ENCODE assay signal across 29 cellular contexts in the genomic region with DNA sequence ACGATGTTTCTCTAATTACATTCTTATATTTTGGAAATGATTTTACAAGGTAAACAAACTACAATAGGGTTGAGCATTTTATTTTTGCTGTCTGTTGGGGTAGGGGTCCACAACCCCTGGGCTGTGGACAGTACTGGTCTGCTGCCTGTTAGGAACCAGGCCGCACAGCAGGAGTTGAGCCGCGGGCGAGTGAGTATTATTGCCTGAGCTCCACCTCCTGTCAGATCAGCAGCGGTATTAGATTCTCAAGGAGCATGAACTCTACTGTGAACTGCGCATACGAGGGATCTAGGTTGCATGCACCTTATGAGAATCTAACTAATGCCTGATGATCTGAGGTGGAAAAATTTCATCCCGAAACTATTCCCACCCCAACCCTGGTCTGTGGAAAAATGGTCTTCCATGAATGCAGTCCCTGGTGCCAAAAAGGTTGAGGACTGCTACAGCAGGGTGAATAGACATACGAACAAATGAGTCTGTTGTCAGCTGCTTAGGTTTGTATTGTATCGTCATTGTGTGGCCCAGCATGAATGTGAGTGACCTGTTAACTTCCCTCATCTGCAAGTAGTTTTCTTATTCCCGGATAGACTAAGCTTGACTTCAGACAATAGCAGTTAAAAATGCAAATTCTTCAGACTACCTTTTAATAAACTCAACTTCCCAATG. TPM values are rescaled to one million over a fixed set of nuclear protein-coding genes. Genes with fewer than 3 reads are reported as not detected.
A peak's percentile ranks its signal among the peaks of the same experiment; 100 is the strongest.
DNase-seq lines count a peak whose midpoint lies in the region; ATAC-seq, FAIRE-seq and TF ChIP-seq lines count a peak whose summit lies in the region.
"Had no signal": no experiment of that assay in that cellular context is flagged by ENCODE, and none has a peak within 500 bp of the region (broad histone marks: within the 10 kb centered on the region; RNA-seq: fewer than 3 reads in every experiment).

No MANE protein-coding gene starts in this region.

- in situ Hi-C loops in K562 (cut with MboI) (loop anchor here (25.0 kb wide), 1 partner anchor 226 kb away; no protein-coding TSS in a partner anchor), KBM-7 (cut with MboI; ENCODE audit: low pct_unique_long_range_greater_than_20kb, low sequenced_read_pairs) (no loop called here)

- TF ChIP-seq CTCF in K562 (IDR thresholded peaks at IDR 0.05 in 2 of 3, conservative IDR thresholded peaks at IDR 0.05 in 1 of 3; ENCODE audit: insufficient read depth in 2 of 3, low read depth in 1 of 3, low read length in 3 of 3), result no peak

- POLR2A ChIA-PET in K562 (lab: Yijun Ruan, JAX), result interaction anchor here (0.9 kb wide), 1 partner anchor 26 kb away, joined by 3 read pairs; no protein-coding TSS in a partner anchor

- no TSS peak for BruUV-seq in K562 (replicated peaks; lab: Mats Ljungman, UMichigan)

- no peaks in the 10 kb centered on the region for H4K20me1 ChIP-seq in K562 (replicated peaks; ENCODE audit: control insufficient read depth, insufficient read depth, low read length)

- ATAC-seq in K562, result no peak
- ATAC-seq in GM21360 (IDR thresholded peaks at IDR 0.05; ENCODE audit: unreplicated experiment), result no peak
- ATAC-seq: activated T-helper 17 cell treated with anti-CD3 and anti-CD28 coated beads, Interleukin-2, amount 50 U/mL, for 72 hours; gastroesophageal sphincter; GM12878; Panc1 had no signal

- H3K27me3 ChIP-seq in HUES48 (ENCODE audit: control insufficient read depth, insufficient read depth, low read length) (no peaks in the 10 kb centered on the region; the same call in 1 of the 2 replicates), K562 (ENCODE audit: control insufficient read depth in 2 of 2, insufficient read depth in 2 of 2, low read length in 2 of 2) (no peaks in the 10 kb centered on the region)
- H3K27me3 ChIP-seq: breast epithelium, gastroesophageal sphincter, hepatocyte, MG63 had no signal

- H3K4me3 ChIP-seq in HUES48 (ENCODE audit: low read depth, low read length) (peak overlapping the region; percentile 42), K562 (no peak overlapping the region)
- H3K4me3 ChIP-seq: breast epithelium, gastroesophageal sphincter, GM12878, hepatocyte, left ventricle myocardium inferior, MG63 had no signal

- H3K9ac ChIP-seq in HUES48 (ENCODE audit: low read depth, low read length) (no peak overlapping the region), K562 (ENCODE audit: insufficient read depth in 1 of 2, low read depth in 2 of 2, low read length in 2 of 2) (no peak overlapping the region)
- H3K9ac ChIP-seq: KMS-11 had no signal

- no peaks in the 10 kb centered on the region for H3K9me1 ChIP-seq in K562 (ENCODE audit: control insufficient read depth, insufficient read depth, low read length)

- H3K36me3 ChIP-seq in HUES48 (ENCODE audit: control insufficient read depth, insufficient read depth, low read length), result no peaks in the 10 kb centered on the region
- peaks cover 29% of the 10 kb centered on the region; the same call in 2 of the 3 replicates for H3K36me3 ChIP-seq in K562 (ENCODE audit: control insufficient read depth, insufficient read depth, low read length)
- H3K36me3 ChIP-seq: breast epithelium had no signal

- CTCF ChIA-PET in K562 (lab: Yijun Ruan, JAX; ENCODE audit: low intra/inter-chr PET ratio), result no interaction called here

- no peak overlapping the region for H3K4me2 ChIP-seq in K562 (ENCODE audit: insufficient read depth, low read length)
- H3K4me2 ChIP-seq: hepatocyte, KMS-11 had no signal

- 89% methylated on average over 12 of the region's 12 CpGs for whole genome bisulfite sequencing in K562 (ENCODE audit: insufficient coverage, low coverage, missing lambda C conversion rate)

- DNase-seq in K562 (ENCODE audit: extremely low read depth in 1 of 4, low spot score in 3 of 4), result no peak
- peak; percentile 19 for DNase-seq in iPS-NIHi7 (ENCODE audit: extremely low spot score)
- peak; percentile 80 for DNase-seq in retina
- no peak for DNase-seq in amygdala (lab: John Stamatoyannopoulos, UW)
- no peak for DNase-seq in RKO (ENCODE audit: low spot score)
- DNase-seq in KBM-7, result no peak
- DNase-seq: activated CD4-positive, alpha-beta T cell treated with anti-CD3 and anti-CD28 coated beads for 48 hours; amniotic stem cell; DMS153; left ventricle myocardium inferior; MG63; NCI-H1930; NCI-H526 treated with DMSO at 0.1 percent for 48 hours; stimulated activated CD4-positive, alpha-beta T cell treated with anti-CD3 and anti-CD28 coated beads, Interleukin-15, amount 100 ng/mL, for 24 hours; stimulated activated CD4-positive, alpha-beta T cell treated with anti-CD3 and anti-CD28 coated beads, Interleukin-4, amount 100 ng/mL, for 4 hours; T1000; trophoblast cell had no signal

- TF ChIP-seq POLR2A in K562 (conservative IDR thresholded peaks at IDR 0.05), result no peak

- H3K4me1 ChIP-seq in HUES48 (ENCODE audit: control insufficient read depth, insufficient read depth, low read length) (peaks cover 3% of the 10 kb centered on the region; the same call in 1 of the 2 replicates), K562 (replicated peaks in 1 of 2; ENCODE audit: control insufficient read depth in 2 of 2, insufficient read depth in 2 of 2, low read length in 2 of 2) (no peaks in the 10 kb centered on the region)
- H3K4me1 ChIP-seq: breast epithelium had no signal

- TF ChIP-seq EP300 in K562 (IDR thresholded peaks at IDR 0.05; ENCODE audit: low read length), result no peak

- intact Hi-C loops in K562 (cut with micrococcal nuclease), result no loop called here

- H3K79me2 ChIP-seq in K562 (ENCODE audit: control insufficient read depth, insufficient read depth, low read length), result no peaks in the 10 kb centered on the region
- H3K79me2 ChIP-seq: hepatocyte had no signal

- H3K27ac ChIP-seq in HUES48 (ENCODE audit: low read depth, low read length) (peak overlapping the region; percentile 80), K562 (ENCODE audit: extremely low read depth, low read depth, low read length) (no peak overlapping the region)
- H3K27ac ChIP-seq: breast epithelium, gastroesophageal sphincter, hepatocyte, KMS-11, left ventricle myocardium inferior, VCaP had no signal

- no peak for FAIRE-seq in K562 (lab: Jason Lieb, UNC)
- FAIRE-seq: GM12878, islet of Langerhans had no signal

- no peak overlapping the region for H2AFZ ChIP-seq in K562 (ENCODE audit: low read depth, low read length)
- H2AFZ ChIP-seq: hepatocyte had no signal

- H3K9me3 ChIP-seq in HUES48 (ENCODE audit: control insufficient read depth, insufficient read depth, low read length) (no peaks in the 10 kb centered on the region), K562 (replicated peaks; ENCODE audit: control insufficient read depth, insufficient read depth, low read depth, low read length) (no peaks in the 10 kb centered on the region)
- H3K9me3 ChIP-seq: breast epithelium, gastroesophageal sphincter, left ventricle myocardium inferior, MG63 had no signal

- no peak for TF ChIP-seq RAD21 in K562 (CRISPR knock-in tag; conservative IDR thresholded peaks at IDR 0.05 in 1 of 2, IDR thresholded peaks at IDR 0.05 in 1 of 2)

RNA-seq across cellular contexts. Expression of gene RNF141, which starts 29.8 kb away (rescaled TPM):
- 5.2 and 16.2 TPM in 2 replicates for total RNA-seq in K562 (2011; cell fraction: chromatin; rRNA removed; ENCODE audit: low replicate concordance)
- 2.7 and 4.2 TPM in 2 replicates for total RNA-seq in K562 (2011; cell fraction: nucleolus; rRNA removed)
- total RNA-seq in K562 (2011; cell fraction: nucleoplasm; rRNA removed), result 10.6 and 20.5 TPM in 2 replicates
- 9.5 and 9.7 TPM in 2 replicates for total RNA-seq in K562 (2014; rRNA removed)
- total RNA-seq in K562 (2014; rRNA removed; fragmentation: Illumina TruSeq; extraction: Trizol), result 20.7 and 26.1 TPM in 2 replicates
- 13.8 and 16.0 TPM in 2 replicates for total RNA-seq in K562 (2015; rRNA removed; fragmentation: Illumina TruSeq; extraction: Trizol)
- 18.9 and 20.6 TPM in 2 replicates for total RNA-seq in K562 (2021)
- 23.3 and 27.9 TPM in 2 replicates for polyA plus RNA-seq in K562 (2011; rRNA removed)
- polyA plus RNA-seq in K562 (2011; cell fraction: cytosol; rRNA removed), result 4.3 and 11.1 TPM in 2 replicates
- polyA plus RNA-seq in K562 (2011; cell fraction: nucleus; rRNA removed), result 7.8 and 10.2 TPM in 2 replicates
- polyA plus RNA-seq in K562 (2012), result 17.6 and 18.3 TPM in 2 replicates
- 13.1 and 14.6 TPM in 2 replicates for polyA plus RNA-seq in K562 (2014; fragmentation: Illumina TruSeq; extraction: Trizol)
- 10 to 100 TPM; 44.6 to 51.9 TPM for polyA plus RNA-seq in K562 (2014; fragmentation: Nextera tagmentation; extraction: Ambion mirVana)
- polyA plus RNA-seq in K562 (2014; rRNA removed), result 15.4 and 16.6 TPM in 2 replicates
- 20.6 and 29.5 TPM in 2 replicates for polyA minus RNA-seq in K562 (2011; rRNA and poly(A)+ RNA removed)
- polyA minus RNA-seq in K562 (2011; cell fraction: cytosol; rRNA and poly(A)+ RNA removed), result 5.3 and 7.6 TPM in 2 replicates
- 6.7 and 12.9 TPM in 2 replicates for polyA minus RNA-seq in K562 (2011; cell fraction: nucleus; rRNA and poly(A)+ RNA removed)

RNA-seq across cellular contexts. Expression of gene AMPD3, which starts 56.1 kb away (rescaled TPM):
- 55.3 and 77.7 TPM in 2 replicates for total RNA-seq in K562 (2011; cell fraction: chromatin; rRNA removed; ENCODE audit: low replicate concordance)
- total RNA-seq in K562 (2011; cell fraction: nucleolus; rRNA removed), result 41.2 and 45.5 TPM in 2 replicates
- total RNA-seq in K562 (2011; cell fraction: nucleoplasm; rRNA removed), result 42.5 and 52.8 TPM in 2 replicates
- total RNA-seq in K562 (2014; rRNA removed) (11.2 and 14.2 TPM in 2 replicates), K562 (2014; rRNA removed; fragmentation: Illumina TruSeq; extraction: Trizol) (7.1 and 7.8 TPM in 2 replicates), K562 (2015; rRNA removed; fragmentation: Illumina TruSeq; extraction: Trizol) (6.1 and 7.2 TPM in 2 replicates), K562 (2021) (17.3 and 17.9 TPM in 2 replicates)
- polyA plus RNA-seq in K562 (2011; rRNA removed) (22.2 and 23.6 TPM in 2 replicates), K562 (2014; fragmentation: Illumina TruSeq; extraction: Trizol) (15.3 and 19.7 TPM in 2 replicates), K562 (2014; fragmentation: Nextera tagmentation; extraction: Ambion mirVana) (1 to 10 TPM; 4.4 to 6.0 TPM), K562 (2014; rRNA removed) (12.8 and 13.4 TPM in 2 replicates)
- polyA plus RNA-seq in K562 (2011; cell fraction: cytosol; rRNA removed), result 17.5 and 39.4 TPM in 2 replicates
- polyA plus RNA-seq in K562 (2011; cell fraction: nucleus; rRNA removed), result 47.3 and 74.7 TPM in 2 replicates
- 10.7 and 13.0 TPM in 2 replicates for polyA plus RNA-seq in K562 (2012)
- 13.6 and 15.4 TPM in 2 replicates for polyA minus RNA-seq in K562 (2011; rRNA and poly(A)+ RNA removed)
- polyA minus RNA-seq in K562 (2011; cell fraction: cytosol; rRNA and poly(A)+ RNA removed), result 12.5 and 18.0 TPM in 2 replicates
- 30.7 and 31.7 TPM in 2 replicates for polyA minus RNA-seq in K562 (2011; cell fraction: nucleus; rRNA and poly(A)+ RNA removed)

RNA-seq across cellular contexts. Expression of gene LYVE1, which starts 57.3 kb away (rescaled TPM):
- total RNA-seq in K562 (2011; cell fraction: chromatin; rRNA removed; ENCODE audit: low replicate concordance), result 0.44 and 1.2 TPM in 2 replicates
- 0.66 and 1.0 TPM in 2 replicates for total RNA-seq in K562 (2011; cell fraction: nucleolus; rRNA removed)
- 0.73 and 1.2 TPM in 2 replicates for total RNA-seq in K562 (2011; cell fraction: nucleoplasm; rRNA removed)
- total RNA-seq in K562 (2014; rRNA removed), result not detected in 2 replicates
- total RNA-seq in K562 (2014; rRNA removed; fragmentation: Illumina TruSeq; extraction: Trizol), result 0.07 and 0.32 TPM in 2 replicates
- 0.14 and 0.34 TPM in 2 replicates for total RNA-seq in K562 (2015; rRNA removed; fragmentation: Illumina TruSeq; extraction: Trizol)
- 0.13 and 0.27 TPM in 2 replicates for total RNA-seq in K562 (2021)
- 0.42 and 1.1 TPM in 2 replicates for polyA plus RNA-seq in K562 (2011; rRNA removed)
- polyA plus RNA-seq in K562 (2011; cell fraction: cytosol; rRNA removed), result 0.06 and 0.85 TPM in 2 replicates
- polyA plus RNA-seq in K562 (2011; cell fraction: nucleus; rRNA removed), result 0.14 and 0.15 TPM in 2 replicates
- polyA plus RNA-seq in K562 (2012), result 0.29 and 0.34 TPM in 2 replicates
- polyA plus RNA-seq in K562 (2014; fragmentation: Illumina TruSeq; extraction: Trizol), result 0.10 and 0.12 TPM in 2 replicates
- under 1 TPM; 0.06 to 0.27 TPM for polyA plus RNA-seq in K562 (2014; fragmentation: Nextera tagmentation; extraction: Ambion mirVana)
- 0.05 and 0.13 TPM in 2 replicates for polyA plus RNA-seq in K562 (2014; rRNA removed)
- 0.18 and 0.32 TPM in 2 replicates for polyA minus RNA-seq in K562 (2011; rRNA and poly(A)+ RNA removed)
- polyA minus RNA-seq in K562 (2011; cell fraction: cytosol; rRNA and poly(A)+ RNA removed), result 1.3 TPM in 1 of 2 replicates, not detected in the other
- polyA minus RNA-seq in K562 (2011; cell fraction: nucleus; rRNA and poly(A)+ RNA removed), result 0.22 and 0.40 TPM in 2 replicates
- total RNA-seq: activated T-helper 17 cell treated with anti-CD3 and anti-CD28 coated beads, Interleukin-2, amount 50 U/mL, for 72 hours; HT-29 had no signal
- polyA plus RNA-seq: GM12878 had no signal

Comparison
In these comparisons a context has a peak if more than half of its experiments do, and no peak if none do; other contexts are left out.
1. DNase-seq: peak in iPS-NIHi7 (single experiment) and retina (single experiment); none in K562 (0 of 4), amygdala (0 of 56), RKO (single experiment) and KBM-7 (single experiment).